1 cellular context compared by ENCODE assay signal in genomic region chr1:117372863-117373412, GRCh38.
TF ChIP-seq lines count a peak whose summit lies in the region.

No MANE protein-coding gene starts in this region.

TF ChIP-seq in HEK293, 187 proteins besides CTCF, POLR2A, EP300 and RAD21 (continued from another document):
- TF ChIP-seq SETDB1 (IDR thresholded peaks at IDR 0.05; ENCODE audit: insufficient read length, low read length) (peak; percentile 56), KLF8 (tag by site-specific recombination; IDR thresholded peaks at IDR 0.05) (no peak), REST (tag by site-specific recombination; IDR thresholded peaks at IDR 0.05) (peak; percentile 76), MZF1 (tag by site-specific recombination; IDR thresholded peaks at IDR 0.05; ENCODE audit: borderline replicate concordance) (peak; percentile 88; the same call in 1 of the 2 replicates), ZNF785 (tag by site-specific recombination; IDR thresholded peaks at IDR 0.05) (no peak)
